Comparison of ENCODE assay signal across 10 cellular contexts in genomic region chr5:157106668-157107461, GRCh38.
A peak's percentile ranks its signal among the peaks of the same experiment; 100 is the strongest.
DNase-seq lines count a peak whose midpoint lies in the region; ATAC-seq lines count a peak whose summit lies in the region.
"Had no signal": no experiment of that assay in that cellular context is flagged by ENCODE, and none has a peak within 500 bp of the region (broad histone marks: within the 10 kb centered on the region; RNA-seq: fewer than 3 reads in every experiment).

No MANE protein-coding gene starts in this region.

- peak overlapping the region; percentile 87 for H3K4me3 Mint-ChIP-seq in activated naive CD4-positive, alpha-beta T cell treated with anti-CD3 and anti-CD28 coated beads, Interleukin-2, amount 10 ng/mL, durations not matched to agents 7 days and 5 days

- peaks cover 0 to 37% (median 0%) of the 10 kb centered on the region in 11 experiments; a peak in 2 of 22 replicates for H4K20me1 ChIP-seq in BLaER1 treated with 17β-estradiol and CSF1 and Interleukin-3, amounts not matched to agents 10 nM and 100 nM

- H3K9ac ChIP-seq in BLaER1 treated with 17β-estradiol and CSF1 and Interleukin-3, amounts not matched to agents 10 nM and 100 nM: peak overlapping the region in 6 of 11 experiments; percentile 42 to 87 (median 78); a peak in 12 of 22 replicates

- peak overlapping the region; percentile 97 for H3K27ac Mint-ChIP-seq in activated naive CD4-positive, alpha-beta T cell treated with anti-CD3 and anti-CD28 coated beads, Interleukin-2, amount 10 ng/mL, durations not matched to agents 7 days and 5 days

- no peak for DNase-seq in activated naive CD4-positive, alpha-beta T cell treated with anti-CD3 and anti-CD28 coated beads, Interleukin-2, amount 10 ng/mL, durations not matched to agents 7 days and 5 days
- DNase-seq in midbrain (lab: John Stamatoyannopoulos, UW) (peak; percentile 5), 8988T (no peak), NCI-H187 treated with DMSO at 0.1 percent for 48 hours (lab: John Stamatoyannopoulos, UW) (no peak), DMS 273 (lab: John Stamatoyannopoulos, UW; ENCODE audit: unreplicated experiment) (no peak)

- H3K4me1 ChIP-seq in BLaER1 treated with 17β-estradiol and CSF1 and Interleukin-3, amounts not matched to agents 10 nM and 100 nM: peaks cover 21 to 86% (median 42%) of the 10 kb centered on the region in 10 experiments
- H3K4me1 ChIP-seq: suprapubic skin had no signal

- no peaks in the 10 kb centered on the region for H3K27me3 ChIP-seq in BLaER1 treated with 17β-estradiol and CSF1 and Interleukin-3, amounts not matched to agents 10 nM and 100 nM
- H3K27me3 ChIP-seq: cardiac muscle cell, suprapubic skin had no signal

- H3K36me3 ChIP-seq in BLaER1 treated with 17β-estradiol and CSF1 and Interleukin-3, amounts not matched to agents 10 nM and 100 nM: peaks cover 0 to 48% (median 0%) of the 10 kb centered on the region in 11 experiments; a peak in 7 of 22 replicates
- H3K36me3 ChIP-seq: cardiac muscle cell, suprapubic skin had no signal

- no peaks in the 10 kb centered on the region for H3K27me3 Mint-ChIP-seq in activated naive CD4-positive, alpha-beta T cell treated with anti-CD3 and anti-CD28 coated beads, Interleukin-2, amount 10 ng/mL, durations not matched to agents 7 days and 5 days

- peaks cover 61% of the 10 kb centered on the region for H3K36me3 Mint-ChIP-seq in activated naive CD4-positive, alpha-beta T cell treated with anti-CD3 and anti-CD28 coated beads, Interleukin-2, amount 10 ng/mL, durations not matched to agents 7 days and 5 days

- H3K4me1 Mint-ChIP-seq in activated naive CD4-positive, alpha-beta T cell treated with anti-CD3 and anti-CD28 coated beads, Interleukin-2, amount 10 ng/mL, durations not matched to agents 7 days and 5 days: peaks cover 73% of the 10 kb centered on the region

- peak overlapping the region in 8 of 11 experiments; percentile 45 to 96 (median 78); a peak in 17 of 22 replicates for H3K4me2 ChIP-seq in BLaER1 treated with 17β-estradiol and CSF1 and Interleukin-3, amounts not matched to agents 10 nM and 100 nM

- CTCF ChIA-PET in activated naive CD4-positive, alpha-beta T cell treated with anti-CD3 and anti-CD28 coated beads, Interleukin-2, amount 10 ng/mL, durations not matched to agents 7 days and 5 days (lab: Charles Lee): interaction anchor here (2.4 kb wide), 1 partner anchor 25 kb away, joined by 9 read pairs; no protein-coding TSS in a partner anchor

- no peaks in the 10 kb centered on the region for H3K9me3 ChIP-seq in BLaER1 treated with 17β-estradiol and CSF1 and Interleukin-3, amounts not matched to agents 10 nM and 100 nM (replicated peaks in 1 of 11)
- H3K9me3 ChIP-seq: suprapubic skin had no signal

- H3K27ac ChIP-seq in BLaER1 treated with 17β-estradiol and CSF1 and Interleukin-3, amounts not matched to agents 10 nM and 100 nM: peak overlapping the region in 9 of 11 experiments; percentile 1 to 93 (median 81); a peak in 15 of 22 replicates
- H3K27ac ChIP-seq: cardiac muscle cell, suprapubic skin had no signal

- H3K4me3 ChIP-seq in BLaER1 treated with 17β-estradiol and CSF1 and Interleukin-3, amounts not matched to agents 10 nM and 100 nM: peak overlapping the region in 5 of 10 experiments; percentile 13 to 79 (median 67); a peak in 9 of 20 replicates
- H3K4me3 ChIP-seq: cardiac muscle cell had no signal

- ATAC-seq in HG02884 (IDR thresholded peaks at IDR 0.05; ENCODE audit: unreplicated experiment): peak; percentile 25
- ATAC-seq in GM21528 (IDR thresholded peaks at IDR 0.05; ENCODE audit: low FRiP score, unreplicated experiment): no peak

- H3K9me3 Mint-ChIP-seq in activated naive CD4-positive, alpha-beta T cell treated with anti-CD3 and anti-CD28 coated beads, Interleukin-2, amount 10 ng/mL, durations not matched to agents 7 days and 5 days: no peaks in the 10 kb centered on the region
